1 cellular context compared by ENCODE assay signal in the genomic region with DNA sequence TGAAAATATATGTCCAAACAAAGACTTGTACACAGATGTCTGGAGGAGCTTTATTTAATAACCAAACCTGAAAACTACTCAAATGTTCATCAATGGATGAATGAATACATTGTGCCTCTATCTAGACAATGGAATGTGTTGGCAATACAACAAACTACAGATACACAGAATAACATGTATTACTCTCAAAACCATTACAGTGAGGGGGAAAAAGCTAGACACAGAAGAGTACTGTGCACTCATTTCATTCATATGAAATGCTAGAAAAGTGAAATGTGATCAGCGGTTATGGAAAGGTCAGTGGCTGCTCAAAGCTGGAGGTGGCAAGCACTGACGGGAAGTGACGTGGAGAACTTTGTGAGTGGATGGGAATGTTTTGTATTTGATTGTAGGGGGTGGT.
TF ChIP-seq lines count a peak whose summit lies in the region.

No MANE protein-coding gene starts in this region.

TF ChIP-seq in GM12878, 131 proteins besides CTCF, POLR2A, EP300 and RAD21:
- 0 out of 2 replicates have a peak, but pooled peaks have one; percentile 7 for TF ChIP-seq RUNX3 (IDR thresholded peaks at IDR 0.05; ENCODE audit: low read length)
- TF ChIP-seq, protein P1, sequence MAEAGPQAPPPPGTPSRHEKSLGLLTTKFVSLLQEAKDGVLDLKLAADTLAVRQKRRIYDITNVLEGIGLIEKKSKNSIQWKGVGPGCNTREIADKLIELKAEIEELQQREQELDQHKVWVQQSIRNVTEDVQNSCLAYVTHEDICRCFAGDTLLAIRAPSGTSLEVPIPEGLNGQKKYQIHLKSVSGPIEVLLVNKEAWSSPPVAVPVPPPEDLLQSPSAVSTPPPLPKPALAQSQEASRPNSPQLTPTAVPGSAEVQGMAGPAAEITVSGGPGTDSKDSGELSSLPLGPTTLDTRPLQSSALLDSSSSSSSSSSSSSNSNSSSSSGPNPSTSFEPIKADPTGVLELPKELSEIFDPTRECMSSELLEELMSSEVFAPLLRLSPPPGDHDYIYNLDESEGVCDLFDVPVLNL (IDR thresholded peaks at IDR 0.05; ENCODE audit: low read depth, low read length): no peak
